ENCODE assay signal across 8 cellular contexts in the genomic region with DNA sequence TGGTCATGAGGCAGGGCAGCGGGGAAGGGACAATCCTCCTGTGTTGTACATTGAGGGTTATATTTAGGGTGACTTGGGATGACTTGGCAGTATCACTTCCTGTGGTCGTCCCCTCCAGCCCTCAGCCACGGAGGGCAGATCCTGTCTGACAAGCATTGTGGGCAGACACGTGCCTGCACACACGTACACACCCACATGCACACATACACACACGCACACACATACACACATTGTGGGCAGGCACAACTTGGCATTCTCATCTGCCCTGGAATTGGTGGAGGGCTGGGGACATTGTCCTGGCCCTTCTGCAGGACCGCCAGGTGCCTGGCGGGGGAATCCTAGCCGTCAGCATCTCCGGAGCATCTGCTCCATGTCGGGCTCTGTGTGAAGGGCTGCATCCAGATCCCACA. TPM values are rescaled to one million over a fixed set of nuclear protein-coding genes. Genes with fewer than 3 reads are reported as not detected.
DNase-seq lines count a peak whose midpoint lies in the region; ATAC-seq and TF ChIP-seq lines count a peak whose summit lies in the region.

No MANE protein-coding gene starts in this region.

- H3K4me3 ChIP-seq in liver (ENCODE audit: low read depth in 1 of 3, low read length in 3 of 3) (no peak overlapping the region), tibial artery (no peak overlapping the region)

- no peaks in the 10 kb centered on the region for H3K27me3 Mint-ChIP-seq in activated CD8-positive, alpha-beta T cell treated with anti-CD3 and anti-CD28 coated beads for 36 hours
- no peaks in the 10 kb centered on the region for H3K27me3 Mint-ChIP-seq in chondrocyte (ENCODE audit: low read depth)

- H3K9me3 ChIP-seq in liver (ENCODE audit: control insufficient read depth in 4 of 4, low read length in 3 of 4) = no peaks in the 10 kb centered on the region
- no peaks in the 10 kb centered on the region for H3K9me3 ChIP-seq in tibial artery

- peaks cover 46% of the 10 kb centered on the region for H3K36me3 Mint-ChIP-seq in activated CD8-positive, alpha-beta T cell treated with anti-CD3 and anti-CD28 coated beads for 36 hours (ENCODE audit: low read depth)
- peaks cover 3% of the 10 kb centered on the region for H3K36me3 Mint-ChIP-seq in chondrocyte (ENCODE audit: low read depth)

- TF ChIP-seq RAD21 in liver (IDR thresholded peaks at IDR 0.05) = no peak

- peak overlapping the region; percentile 28 for H3K4me3 Mint-ChIP-seq in activated CD8-positive, alpha-beta T cell treated with anti-CD3 and anti-CD28 coated beads for 36 hours
- no peak overlapping the region for H3K4me3 Mint-ChIP-seq in chondrocyte (ENCODE audit: unreplicated experiment)

- WGBS in liver = 55% methylated on average over 11 of the region's 11 CpGs

- ATAC-seq in activated CD8-positive, alpha-beta T cell treated with anti-CD3 and anti-CD28 coated beads for 36 hours = peak; percentile 81
- no peak for ATAC-seq in GM19455 (IDR thresholded peaks at IDR 0.05; ENCODE audit: unreplicated experiment)
- ATAC-seq in HG03039 (IDR thresholded peaks at IDR 0.05; ENCODE audit: unreplicated experiment) = no peak

- POLR2A ChIA-PET in activated CD8-positive, alpha-beta T cell treated with anti-CD3 and anti-CD28 coated beads for 36 hours (lab: Charles Lee) = interaction anchor here (1.2 kb wide), 1 partner anchor 69 kb away, joined by 5 read pairs; no protein-coding TSS in a partner anchor

- intact Hi-C loops in activated CD8-positive, alpha-beta T cell treated with anti-CD3 and anti-CD28 coated beads for 36 hours (cut with micrococcal nuclease) = no loop called here
- intact Hi-C loops in tibial artery (cut with DNase I; ENCODE audit: low total_unique reads) = no loop called here

- H3K27ac ChIP-seq in liver (ENCODE audit: low read depth in 1 of 2, low read length in 2 of 2) = peak overlapping the region; percentile 30 to 53
- no peak overlapping the region for H3K27ac ChIP-seq in tibial artery

- H3K9ac ChIP-seq in liver (ENCODE audit: low read depth in 1 of 2, low read length in 2 of 2) = no peak overlapping the region

- TF ChIP-seq CTCF in activated CD8-positive, alpha-beta T cell treated with anti-CD3 and anti-CD28 coated beads for 36 hours (IDR thresholded peaks at IDR 0.05) = no peak
- TF ChIP-seq CTCF in liver (IDR thresholded peaks at IDR 0.05; ENCODE audit: low read depth, low read length, missing input control) (no peak), tibial artery (IDR thresholded peaks at IDR 0.05) (no peak), chondrocyte (IDR thresholded peaks at IDR 0.05) (no peak)

- DNase-seq in activated T-cell treated with anti-CD3 and anti-CD28 coated beads for 24 hours (ENCODE audit: low read depth) = peak; percentile 14
- no peak for DNase-seq in activated T-cell treated with anti-CD3 and anti-CD28 coated beads, Interleukin-2, amount 50 U/mL, for 1 hour
- peak; percentile 83 for DNase-seq in activated CD8-positive, alpha-beta T cell treated with anti-CD3 and anti-CD28 coated beads for 36 hours
- DNase-seq in tibial artery = peak; percentile 61 to 74
- DNase-seq in chondrocyte (ENCODE audit: low spot score) = no peak

- CTCF ChIA-PET in activated CD8-positive, alpha-beta T cell treated with anti-CD3 and anti-CD28 coated beads for 36 hours (lab: Charles Lee) = interaction anchor here (1.1 kb wide), 1 partner anchor 8 kb away, joined by 3 read pairs; no protein-coding TSS in a partner anchor

- H3K9me3 Mint-ChIP-seq in activated CD8-positive, alpha-beta T cell treated with anti-CD3 and anti-CD28 coated beads for 36 hours = peaks cover 3% of the 10 kb centered on the region
- no peaks in the 10 kb centered on the region for H3K9me3 Mint-ChIP-seq in chondrocyte (ENCODE audit: low read depth)

- H3K36me3 ChIP-seq in liver (ENCODE audit: control insufficient read depth in 4 of 4, insufficient read depth in 3 of 4, low read depth in 1 of 4, low read length in 3 of 4) = peaks cover 0 to 4% (median 1%) of the 10 kb centered on the region in 4 donors
- H3K36me3 ChIP-seq in tibial artery = no peaks in the 10 kb centered on the region

- H3K4me1 Mint-ChIP-seq in activated CD8-positive, alpha-beta T cell treated with anti-CD3 and anti-CD28 coated beads for 36 hours (ENCODE audit: low read depth) = peaks cover 51% of the 10 kb centered on the region
- H3K4me1 Mint-ChIP-seq in chondrocyte (ENCODE audit: low read depth) = peaks cover 29% of the 10 kb centered on the region

- H3K27me3 ChIP-seq in liver (ENCODE audit: control insufficient read depth in 4 of 4, insufficient read depth in 4 of 4, low read length in 3 of 4) = no peaks in the 10 kb centered on the region
- no peaks in the 10 kb centered on the region for H3K27me3 ChIP-seq in tibial artery

- peak overlapping the region; percentile 89 for H3K27ac Mint-ChIP-seq in activated CD8-positive, alpha-beta T cell treated with anti-CD3 and anti-CD28 coated beads for 36 hours
- no peak overlapping the region for H3K27ac Mint-ChIP-seq in chondrocyte (ENCODE audit: unreplicated experiment)

- H3K4me1 ChIP-seq in liver (ENCODE audit: control insufficient read depth in 4 of 4, insufficient read depth in 4 of 4, low read length in 3 of 4) (peaks cover 20 to 59% (median 45%) of the 10 kb centered on the region in 4 donors), tibial artery (peaks cover 8 to 26% (median 19%) of the 10 kb centered on the region in 4 donors)

TF ChIP-seq in liver, 16 proteins besides CTCF, POLR2A, EP300 and RAD21:
- no peak for TF ChIP-seq RXRA (IDR thresholded peaks at IDR 0.05)
- TF ChIP-seq FOXA2 (IDR thresholded peaks at IDR 0.05) = peak; percentile 10

RNA-seq across cellular contexts. Expression of a gene that starts 47.6 kb away (rescaled TPM):
- total RNA-seq in activated CD8-positive, alpha-beta T cell treated with anti-CD3 and anti-CD28 coated beads for 36 hours = 100 to 1,000 TPM; 180 to 181 TPM
- total RNA-seq in liver = 10 to 100 TPM; 45.3 to 75.8 TPM
- 10 to 100 TPM in 1 of 2 donors, 1 to 10 TPM in 1; 8.3 to 50.9 TPM for polyA plus RNA-seq in liver
- total RNA-seq in chondrocyte = 44.4 to 65.3 TPM (median 61.6 TPM) in 3 replicates

Comparison
In these comparisons a context has a peak if more than half of its experiments do, and no peak if none do; other contexts are left out.
1. DNase-seq: peak in activated T-cell treated with anti-CD3 and anti-CD28 coated beads for 24 hours (single experiment), activated CD8-positive, alpha-beta T cell treated with anti-CD3 and anti-CD28 coated beads for 36 hours (single experiment) and tibial artery (2 of 2); none in activated T-cell treated with anti-CD3 and anti-CD28 coated beads, Interleukin-2, amount 50 U/mL, for 1 hour (single experiment) and chondrocyte (single experiment).
2. H3K27ac ChIP-seq: peak in liver (2 of 2); none in tibial artery (0 of 2).